ENCODE assay signal across 8 cellular contexts in genomic region chr10:124418726-124419501, GRCh38. TPM values are rescaled to one million over a fixed set of nuclear protein-coding genes. Genes with fewer than 3 reads are reported as not detected.
DNase-seq lines count a peak whose midpoint lies in the region; ATAC-seq, FAIRE-seq and TF ChIP-seq lines count a peak whose summit lies in the region.

Gene OAT, minus strand, starts transcription at chr10:124418923. Its CDS starts 6,752 bp downstream, at chr10:124412171.

- H3K27me3 ChIP-seq in cardiac muscle cell: peaks cover 20% of the 10 kb centered on the region
- no peaks in the 10 kb centered on the region for H3K27me3 ChIP-seq in parathyroid adenoma (ENCODE audit: control insufficient read depth, insufficient read depth, low read length)
- peaks cover 0 to 18% of the 10 kb centered on the region in 2 donors for H3K27me3 ChIP-seq in tibial artery

- peak within 1 kb of the TSS; percentile 60 for H3K4me2 ChIP-seq in parathyroid adenoma (ENCODE audit: low read length)

- DNase-seq in GM12892 (ENCODE audit: insufficient read length) (peak; percentile 92), NCI-H1436 treated with DMSO at 0.1 percent for 48 hours (lab: John Stamatoyannopoulos, UW) (peak; percentile 94), T-helper 1 cell (peak; percentile 90 to 97 (median 94)), cardiac muscle cell (ENCODE audit: low read depth in 1 of 2, low spot score in 1 of 2) (peak; percentile 96 to 99), tibial artery (peak; percentile 97 to 98)

- H3K4me3 ChIP-seq in cardiac muscle cell (peak within 1 kb of the TSS; percentile 78), parathyroid adenoma (ENCODE audit: low read depth, low read length) (peak within 1 kb of the TSS; percentile 63), tibial artery (peak within 1 kb of the TSS; percentile 79 to 92)

- intact Hi-C loops in tibial artery (cut with DNase I; ENCODE audit: low total_unique reads): loop anchor here (10.0 kb wide), 1 partner anchor 316 kb away; no protein-coding TSS in a partner anchor

- peaks cover 9% of the 10 kb centered on the region for H3K79me2 ChIP-seq in parathyroid adenoma

- peak; percentile 97 for ATAC-seq in HG02798 (IDR thresholded peaks at IDR 0.05; ENCODE audit: poor library complexity, unreplicated experiment)

- no peaks in the 10 kb centered on the region for H3K36me3 ChIP-seq in cardiac muscle cell
- no peaks in the 10 kb centered on the region for H3K36me3 ChIP-seq in parathyroid adenoma (ENCODE audit: control insufficient read depth, insufficient read depth, low read length)
- no peaks in the 10 kb centered on the region for H3K36me3 ChIP-seq in tibial artery

- H3K9ac ChIP-seq in parathyroid adenoma: peak within 1 kb of the TSS; percentile 69

- FAIRE-seq in GM12892 (lab: Jason Lieb, UNC): peak; percentile 74

- TF ChIP-seq CTCF in cardiac muscle cell (IDR thresholded peaks at IDR 0.05; ENCODE audit: low read depth, low read length) (no peak), parathyroid adenoma (IDR thresholded peaks at IDR 0.05) (peak; percentile 17), tibial artery (IDR thresholded peaks at IDR 0.05) (no peak)

- no peaks in the 10 kb centered on the region for H3K9me3 ChIP-seq in cardiac muscle cell (ENCODE audit: low read depth)
- no peaks in the 10 kb centered on the region for H3K9me3 ChIP-seq in parathyroid adenoma (ENCODE audit: control insufficient read depth, low read length)
- no peaks in the 10 kb centered on the region for H3K9me3 ChIP-seq in tibial artery

- H3K27ac ChIP-seq in adipose tissue (ENCODE audit: low read depth, low read length) (peak within 1 kb of the TSS; percentile 44), cardiac muscle cell (peak within 1 kb of the TSS; percentile 61), parathyroid adenoma (peak within 1 kb of the TSS; percentile 24), tibial artery (peak within 1 kb of the TSS; percentile 97)

- 2 to 4% (median 3%) methylated on average over 69 to 70 of the region's 70 CpGs for WGBS in adipose tissue, 3 donors

- TF ChIP-seq POLR2A in GM12892 (IDR thresholded peaks at IDR 0.05; ENCODE audit: low read depth, low read length): peak; percentile 92

- peaks cover 3% of the 10 kb centered on the region for H3K4me1 ChIP-seq in cardiac muscle cell (ENCODE audit: low read depth)
- peaks cover 5% of the 10 kb centered on the region for H3K4me1 ChIP-seq in parathyroid adenoma
- H3K4me1 ChIP-seq in tibial artery: peaks cover 0 to 43% (median 33%) of the 10 kb centered on the region in 4 donors

- peak within 1 kb of the TSS; percentile 73 for H2AFZ ChIP-seq in parathyroid adenoma

RNA-seq across cellular contexts. Expression of gene OAT, which starts in this region (rescaled TPM):
- 23.6 TPM for polyA plus RNA-seq in GM12892 (2012; ENCODE audit: missing spikeins)
- 10 to 100 TPM; 19.9 to 89.0 (median 46.4) TPM for polyA plus RNA-seq in adipose tissue
- 22.2 and 30.8 TPM in 2 replicates for total RNA-seq in cardiac muscle cell
- 46.7 and 80.4 TPM in 2 replicates for polyA plus RNA-seq in cardiac muscle cell

Comparison
In these comparisons a context has a peak if more than half of its experiments do, and no peak if none do; other contexts are left out.
1. Peak in every context shown above with its lines: DNase-seq, ATAC-seq, H3K4me3 ChIP-seq and H3K27ac ChIP-seq.
2. H3K27ac ChIP-seq: peak in every context shown above with its lines; median percentile 97 in tibial artery; 61 in cardiac muscle cell; 44 in adipose tissue; 24 in parathyroid adenoma.